ENCODE assay signal across 1 cellular context in genomic region chr22:26404851-26405357, GRCh38.
TF ChIP-seq lines count a peak whose summit lies in the region.

No MANE protein-coding gene starts in this region.

TF ChIP-seq in K562, 482 proteins besides CTCF, POLR2A, EP300 and RAD21 (continued from another document and continues in another):
- TF ChIP-seq CREB3L1 (IDR thresholded peaks at IDR 0.05; ENCODE audit: borderline replicate concordance, low read depth) (0 out of 2 replicates have a peak, but pooled peaks have one; percentile 22), BHLHE40 (IDR thresholded peaks at IDR 0.05; ENCODE audit: low read length) (peak; percentile 52; the same call in 1 of the 2 replicates), NELFE (IDR thresholded peaks at IDR 0.05; ENCODE audit: insufficient read depth, insufficient read length) (no peak), ELK1 (CRISPR knock-in tag; IDR thresholded peaks at IDR 0.05) (no peak), ZNF507 (tag; conservative IDR thresholded peaks at IDR 0.05) (no peak), ZMIZ1 (IDR thresholded peaks at IDR 0.05; ENCODE audit: low read depth in 2 of 2, low read length in 2 of 2) (peak in 1 of 2 experiments; percentile 90; a peak in 2 of 4 replicates), TFAM (CRISPR knock-in tag; conservative IDR thresholded peaks at IDR 0.05) (no peak), MLLT1 (IDR thresholded peaks at IDR 0.05) (peak in 1 of 2 experiments; percentile 61; a peak in 1 of 4 replicates), NR3C1 (CRISPR knock-in tag; IDR thresholded peaks at IDR 0.05) (no peak), NFATC3 (IDR thresholded peaks at IDR 0.05) (no peak), ERF (CRISPR knock-in tag; IDR thresholded peaks at IDR 0.05) (no peak), DLX4 (CRISPR knock-in tag; IDR thresholded peaks at IDR 0.05) (no peak), NCOA2 (IDR thresholded peaks at IDR 0.05; ENCODE audit: partially characterized antibody in 2 of 2) (peak; percentile 52 to 59), ARID3A (IDR thresholded peaks at IDR 0.05; ENCODE audit: borderline replicate concordance, low read depth, low read length) (no peak), IRF9 (tag; IDR thresholded peaks at IDR 0.05) (no peak), ARNT (IDR thresholded peaks at IDR 0.05) (peak in 1 of 2 experiments; percentile 91; a peak in 2 of 4 replicates), PTBP1 (IDR thresholded peaks at IDR 0.05; ENCODE audit: low read depth, low read length) (no peak), USF1 (CRISPR knock-in tag; IDR thresholded peaks at IDR 0.05) (no peak), ZNF444 (CRISPR knock-in tag; IDR thresholded peaks at IDR 0.05) (no peak), FOXA1 (IDR thresholded peaks at IDR 0.05; ENCODE audit: borderline replicate concordance) (no peak), E2F6 (IDR thresholded peaks at IDR 0.05; ENCODE audit: borderline replicate concordance in 1 of 2, extremely low read depth in 1 of 2, insufficient read depth in 1 of 2, insufficient read length in 1 of 2, low read depth in 1 of 2, low read length in 1 of 2, poor library complexity in 1 of 2, severe bottlenecking in 1 of 2) (no peak), KDM2B (CRISPR knock-in tag; IDR thresholded peaks at IDR 0.05) (no peak), NR2C1 (IDR thresholded peaks at IDR 0.05) (no peak), NR2C1 (tag; IDR thresholded peaks at IDR 0.05) (0 out of 2 replicates have a peak, but pooled peaks have one; percentile 24), ZNF12 (CRISPR knock-in tag; IDR thresholded peaks at IDR 0.05) (no peak), E2F4 (CRISPR knock-in tag; IDR thresholded peaks at IDR 0.05; ENCODE audit: low read depth) (no peak), PHB2 (IDR thresholded peaks at IDR 0.05; ENCODE audit: low read depth) (0 out of 2 replicates have a peak, but pooled peaks have one; percentile 46), DIDO1 (tag; IDR thresholded peaks at IDR 0.05; ENCODE audit: low read depth) (no peak), ZNF75A (CRISPR knock-in tag; IDR thresholded peaks at IDR 0.05) (no peak), MEF2D (tag; conservative IDR thresholded peaks at IDR 0.05; ENCODE audit: low read depth) (0 out of 2 replicates have a peak, but pooled peaks have one; percentile 31), STAT5A (IDR thresholded peaks at IDR 0.05; ENCODE audit: borderline replicate concordance, low read length) (peak; percentile 71), MBD2 (IDR thresholded peaks at IDR 0.05; ENCODE audit: borderline replicate concordance, low read depth) (peak; percentile 56; the same call in 1 of the 2 replicates), ID3 (CRISPR knock-in tag; IDR thresholded peaks at IDR 0.05) (no peak), ID3 (tag; IDR thresholded peaks at IDR 0.05) (no peak), ZNF277 (CRISPR knock-in tag; IDR thresholded peaks at IDR 0.05; ENCODE audit: borderline replicate concordance) (no peak), SRSF9 (IDR thresholded peaks at IDR 0.05; ENCODE audit: borderline replicate concordance, low read depth, low read length) (no peak), ZNF551 (CRISPR knock-in tag; IDR thresholded peaks at IDR 0.05) (no peak), CTBP1 (IDR thresholded peaks at IDR 0.05; ENCODE audit: borderline replicate concordance) (peak; percentile 63), SPI1 (IDR thresholded peaks at IDR 0.05; ENCODE audit: borderline replicate concordance, low read depth, low read length) (peak; percentile 84; the same call in 1 of the 2 replicates), ESRRA (IDR thresholded peaks at IDR 0.05; ENCODE audit: borderline replicate concordance, low read depth) (peak; percentile 73; the same call in 1 of the 2 replicates), RAD51 (IDR thresholded peaks at IDR 0.05; ENCODE audit: borderline replicate concordance, low read depth) (no peak), CHD2 (IDR thresholded peaks at IDR 0.05; ENCODE audit: low read depth, low read length) (no peak), LCOR (CRISPR knock-in tag; IDR thresholded peaks at IDR 0.05) (peak; percentile 84), NFE2 (IDR thresholded peaks at IDR 0.05; ENCODE audit: low read depth) (peak; percentile 72), UBTF (IDR thresholded peaks at IDR 0.05; ENCODE audit: borderline replicate concordance in 1 of 2, low read depth in 2 of 2, low read length in 2 of 2) (peak in 1 of 2 experiments; percentile 81; a peak in 1 of 4 replicates)
